1 cellular context compared by ENCODE assay signal in the genomic region with DNA sequence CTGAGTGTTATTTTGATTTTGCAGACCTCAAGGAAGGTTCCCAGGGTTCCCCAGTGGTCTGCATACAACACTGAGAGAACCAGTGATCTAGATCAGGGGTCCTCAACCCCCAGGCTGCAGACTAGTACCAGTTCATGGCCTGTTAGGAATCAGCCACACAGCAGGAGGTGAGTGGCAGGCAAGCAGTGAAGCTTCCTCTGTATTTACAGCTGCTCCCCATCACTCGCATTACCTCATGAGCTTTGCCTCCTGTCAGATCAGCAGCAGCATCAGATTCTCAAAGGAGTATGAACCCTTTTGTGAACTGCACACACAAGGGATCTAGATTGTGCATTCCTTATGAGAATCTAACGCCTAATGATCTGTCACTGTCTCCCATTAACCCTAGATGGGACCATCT.
TF ChIP-seq lines count a peak whose summit lies in the region.

No MANE protein-coding gene starts in this region.

TF ChIP-seq in WTC11, 78 proteins besides CTCF, POLR2A, EP300 and RAD21 (continued from another document):
- TF ChIP-seq, protein P1, sequence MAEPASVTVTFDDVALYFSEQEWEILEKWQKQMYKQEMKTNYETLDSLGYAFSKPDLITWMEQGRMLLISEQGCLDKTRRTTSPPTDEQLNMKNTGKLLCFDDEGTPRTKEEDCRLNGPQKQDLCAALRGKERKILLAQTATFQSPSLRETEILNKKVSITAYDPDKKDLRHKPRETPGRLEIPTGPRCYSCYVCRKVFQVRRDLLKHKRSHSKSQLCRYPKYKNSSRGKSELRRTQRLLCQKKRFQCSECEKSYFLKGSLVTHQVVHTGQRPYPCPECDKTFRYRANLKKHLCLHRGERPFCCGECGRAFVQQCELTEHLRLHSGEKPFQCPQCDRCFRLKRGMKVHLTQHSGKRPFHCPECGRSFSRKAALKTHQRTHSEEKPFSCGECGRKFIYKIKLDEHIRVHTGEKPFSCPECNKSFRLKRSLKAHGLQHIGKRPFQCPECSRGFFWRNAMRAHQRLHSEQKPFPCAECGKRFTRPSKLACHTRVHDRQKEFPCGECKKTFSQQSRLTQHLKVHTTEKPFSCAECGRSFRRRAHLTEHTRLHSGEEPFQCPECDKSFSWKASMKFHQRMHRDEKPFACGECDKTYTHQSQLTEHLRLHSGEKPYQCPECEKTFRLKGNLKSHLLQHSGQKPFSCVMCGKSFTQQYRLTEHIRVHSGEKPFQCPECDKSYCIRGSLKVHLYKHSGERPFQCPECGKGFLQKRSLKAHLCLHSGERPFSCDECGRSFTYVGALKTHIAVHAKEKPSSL (CRISPR knock-in tag; conservative IDR thresholded peaks at IDR 0.05), result no peak
- TF ChIP-seq, protein P2, sequence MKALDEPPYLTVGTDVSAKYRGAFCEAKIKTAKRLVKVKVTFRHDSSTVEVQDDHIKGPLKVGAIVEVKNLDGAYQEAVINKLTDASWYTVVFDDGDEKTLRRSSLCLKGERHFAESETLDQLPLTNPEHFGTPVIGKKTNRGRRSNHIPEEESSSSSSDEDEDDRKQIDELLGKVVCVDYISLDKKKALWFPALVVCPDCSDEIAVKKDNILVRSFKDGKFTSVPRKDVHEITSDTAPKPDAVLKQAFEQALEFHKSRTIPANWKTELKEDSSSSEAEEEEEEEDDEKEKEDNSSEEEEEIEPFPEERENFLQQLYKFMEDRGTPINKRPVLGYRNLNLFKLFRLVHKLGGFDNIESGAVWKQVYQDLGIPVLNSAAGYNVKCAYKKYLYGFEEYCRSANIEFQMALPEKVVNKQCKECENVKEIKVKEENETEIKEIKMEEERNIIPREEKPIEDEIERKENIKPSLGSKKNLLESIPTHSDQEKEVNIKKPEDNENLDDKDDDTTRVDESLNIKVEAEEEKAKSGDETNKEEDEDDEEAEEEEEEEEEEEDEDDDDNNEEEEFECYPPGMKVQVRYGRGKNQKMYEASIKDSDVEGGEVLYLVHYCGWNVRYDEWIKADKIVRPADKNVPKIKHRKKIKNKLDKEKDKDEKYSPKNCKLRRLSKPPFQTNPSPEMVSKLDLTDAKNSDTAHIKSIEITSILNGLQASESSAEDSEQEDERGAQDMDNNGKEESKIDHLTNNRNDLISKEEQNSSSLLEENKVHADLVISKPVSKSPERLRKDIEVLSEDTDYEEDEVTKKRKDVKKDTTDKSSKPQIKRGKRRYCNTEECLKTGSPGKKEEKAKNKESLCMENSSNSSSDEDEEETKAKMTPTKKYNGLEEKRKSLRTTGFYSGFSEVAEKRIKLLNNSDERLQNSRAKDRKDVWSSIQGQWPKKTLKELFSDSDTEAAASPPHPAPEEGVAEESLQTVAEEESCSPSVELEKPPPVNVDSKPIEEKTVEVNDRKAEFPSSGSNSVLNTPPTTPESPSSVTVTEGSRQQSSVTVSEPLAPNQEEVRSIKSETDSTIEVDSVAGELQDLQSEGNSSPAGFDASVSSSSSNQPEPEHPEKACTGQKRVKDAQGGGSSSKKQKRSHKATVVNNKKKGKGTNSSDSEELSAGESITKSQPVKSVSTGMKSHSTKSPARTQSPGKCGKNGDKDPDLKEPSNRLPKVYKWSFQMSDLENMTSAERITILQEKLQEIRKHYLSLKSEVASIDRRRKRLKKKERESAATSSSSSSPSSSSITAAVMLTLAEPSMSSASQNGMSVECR (CRISPR knock-in tag; IDR thresholded peaks at IDR 0.05; ENCODE audit: borderline replicate concordance), result no peak
- TF ChIP-seq ZNF317 (CRISPR knock-in tag; IDR thresholded peaks at IDR 0.05; ENCODE audit: borderline replicate concordance, low read depth) (no peak), NR3C1 (CRISPR knock-in tag; conservative IDR thresholded peaks at IDR 0.05; ENCODE audit: low read depth) (no peak), CREB1 (CRISPR knock-in tag; IDR thresholded peaks at IDR 0.05) (no peak), ZNF423 (CRISPR knock-in tag; IDR thresholded peaks at IDR 0.05) (no peak)
